Comparison of ENCODE assay signal across 19 cellular contexts in the genomic region with DNA sequence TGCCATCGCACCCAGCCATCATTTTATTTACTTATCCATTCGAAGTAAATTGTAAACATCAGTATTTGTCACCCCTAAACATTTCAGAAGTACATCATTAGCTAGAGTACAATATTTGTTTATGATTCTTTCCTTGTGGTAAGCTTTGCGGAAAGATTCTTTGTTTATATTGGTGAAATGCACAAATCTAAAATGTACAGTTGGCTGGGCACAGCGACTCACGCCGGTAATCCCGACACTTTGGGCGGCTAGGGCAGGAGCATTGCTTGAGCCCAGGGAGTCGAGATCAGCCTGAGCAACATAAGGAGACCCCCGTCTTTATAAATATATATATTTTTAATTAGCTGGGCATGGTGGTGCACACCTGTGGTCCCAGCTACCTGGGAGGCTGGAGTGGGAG. TPM values are rescaled to one million over a fixed set of nuclear protein-coding genes. Genes with fewer than 3 reads are reported as not detected.
"Had no signal": no experiment of that assay in that cellular context is flagged by ENCODE, and none has a peak within 500 bp of the region (broad histone marks: within the 10 kb centered on the region; RNA-seq: fewer than 3 reads in every experiment).

No MANE protein-coding gene starts in this region.

- H3K27ac ChIP-seq: brain microvascular endothelial cell, right atrium auricular region, transverse colon had no signal

- ATAC-seq: stimulated activated naive CD8-positive, alpha-beta T cell treated with anti-CD3 and anti-CD28 coated beads, Interleukin-15, Interleukin-2, amounts not matched to agents 100 U/mL and 50 U/mL, for 24 hours had no signal

- H3K4me3 ChIP-seq: right atrium auricular region, transverse colon had no signal

- H3K4me1 ChIP-seq: right atrium auricular region, transverse colon had no signal

- H3K36me3 ChIP-seq: brain microvascular endothelial cell had no signal

- H3K27me3 ChIP-seq: brain microvascular endothelial cell, right atrium auricular region, transverse colon had no signal

- DNase-seq: activated CD4-positive, alpha-beta T cell treated with anti-CD3 and anti-CD28 coated beads, Interleukin-2, amount 10 ng/mL, durations not matched to agents 7 days and 5 days; activated CD4-positive, CD25-positive, alpha-beta regulatory T cell; activated gamma-delta T cell treated with Interleukin-2 at 50 U/mL for 16 hours; activated naive CD8-positive, alpha-beta T cell treated with anti-CD3 and anti-CD28 coated beads for 36 hours; amygdala; endodermal cell; glutamatergic neuron; hypothalamus; nephron progenitor cell; occipital lobe; stimulated activated naive CD8-positive, alpha-beta T cell treated with anti-CD3 and anti-CD28 coated beads, Interleukin-15, Interleukin-2, amounts not matched to agents 100 U/mL and 50 U/mL, for 24 hours; transverse colon had no signal

- H3K9me3 ChIP-seq: right atrium auricular region, transverse colon had no signal

RNA-seq across cellular contexts. Expression of gene LGALS7B, which starts 10.1 kb away (rescaled TPM):
- total RNA-seq: activated CD4-positive, alpha-beta T cell treated with anti-CD3 and anti-CD28 coated beads, Interleukin-2, amount 10 ng/mL, durations not matched to agents 7 days and 5 days; activated naive CD8-positive, alpha-beta T cell treated with anti-CD3 and anti-CD28 coated beads for 36 hours; cerebellum; endodermal cell; mesothelial cell of epicardium; occipital lobe; posterior vena cava; skeletal muscle tissue; transverse colon had no signal

RNA-seq across cellular contexts. Expression of gene LGALS4, which starts 13.6 kb away (rescaled TPM):
- total RNA-seq: dermis microvascular lymphatic vessel endothelial cell, skeletal muscle tissue had no signal

RNA-seq across cellular contexts. Expression of gene LGALS7, which starts 25.8 kb away (rescaled TPM):
- total RNA-seq: activated CD4-positive, alpha-beta T cell treated with anti-CD3 and anti-CD28 coated beads, Interleukin-2, amount 10 ng/mL, durations not matched to agents 7 days and 5 days; activated naive CD8-positive, alpha-beta T cell treated with anti-CD3 and anti-CD28 coated beads for 36 hours; cerebellum; dermis microvascular lymphatic vessel endothelial cell; mesothelial cell of epicardium; posterior vena cava; right atrium auricular region; transverse colon had no signal
